Comparison of ENCODE assay signal across 1 cellular context in the genomic region with DNA sequence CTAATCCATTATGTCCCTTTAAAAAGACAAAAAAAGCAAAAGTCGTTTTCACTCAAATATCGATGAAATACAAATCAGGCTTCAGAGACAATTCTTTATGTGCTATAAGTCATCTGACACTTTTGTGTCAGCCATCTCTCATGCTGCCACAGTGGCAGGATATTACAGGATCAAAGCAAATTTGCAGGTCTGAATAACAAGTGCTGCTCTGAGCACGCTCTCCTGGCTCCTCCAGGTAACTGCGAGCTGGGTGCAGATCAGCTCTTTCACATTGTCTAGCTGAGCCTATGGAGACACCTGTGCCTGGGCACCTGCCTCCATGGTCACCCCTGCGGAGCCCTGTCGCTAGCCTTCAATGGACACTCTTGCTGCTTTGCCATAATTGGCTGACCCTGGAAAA.
TF ChIP-seq lines count a peak whose summit lies in the region.

No MANE protein-coding gene starts in this region.

TF ChIP-seq in HCT116, 20 proteins besides CTCF, POLR2A, EP300 and RAD21 (continued from another document):
- TF ChIP-seq CEBPB (IDR thresholded peaks at IDR 0.05; ENCODE audit: low read depth) (no peak), SP1 (IDR thresholded peaks at IDR 0.05; ENCODE audit: low read depth) (no peak), CBX3 (IDR thresholded peaks at IDR 0.05; ENCODE audit: low read depth) (no peak)
